In genomic region chr9:89532478-89532877, GRCh38 we compare ENCODE assay signal across 14 cellular contexts. TPM values are rescaled to one million over a fixed set of nuclear protein-coding genes. Genes with fewer than 3 reads are reported as not detected.
DNase-seq lines count a peak whose midpoint lies in the region; ATAC-seq, FAIRE-seq and TF ChIP-seq lines count a peak whose summit lies in the region.
"Had no signal": no experiment of that assay in that cellular context is flagged by ENCODE, and none has a peak within 500 bp of the region (broad histone marks: within the 10 kb centered on the region; RNA-seq: fewer than 3 reads in every experiment).

No MANE protein-coding gene starts in this region.

- no peaks in the 10 kb centered on the region for H4K20me1 ChIP-seq in HepG2 (ENCODE audit: insufficient read depth, low read length)

- ATAC-seq in activated T-cell treated with anti-CD3 and anti-CD28 coated beads, Interleukin-2, amount 50 U/mL, for 4 hours: peak; percentile 57
- ATAC-seq in HepG2 (peak; percentile 77), HG02885 (IDR thresholded peaks at IDR 0.05; ENCODE audit: poor library complexity, unreplicated experiment) (no peak), foreskin keratinocyte (no peak)
- ATAC-seq in stimulated activated effector memory CD8-positive, alpha-beta T cell treated with anti-CD3 and anti-CD28 coated beads, Interleukin-12 subunit alpha, Interleukin-12 subunit beta, amount 100 ng/mL, for 72 hours: peak; percentile 82

- no peak for TF ChIP-seq RAD21 in HepG2 (CRISPR knock-in tag; IDR thresholded peaks at IDR 0.05)

- H3K27me3 Mint-ChIP-seq in T-helper 2 cell treated with Interferon-gamma antibody and Interleukin-4, amounts not matched to agents 5 μg/mL and 100 μg/mL, for 36 hours (ENCODE audit: low read depth): no peaks in the 10 kb centered on the region
- no peaks in the 10 kb centered on the region for H3K27me3 Mint-ChIP-seq in activated T-cell treated with anti-CD3 and anti-CD28 coated beads, Interleukin-2, amount 50 U/mL, for 4 hours (ENCODE audit: low read depth)
- H3K27me3 Mint-ChIP-seq: progenitor cell of endocrine pancreas had no signal

- H3K27ac Mint-ChIP-seq in T-helper 2 cell treated with Interferon-gamma antibody and Interleukin-4, amounts not matched to agents 5 μg/mL and 100 μg/mL, for 36 hours: peak overlapping the region; percentile 71
- H3K27ac Mint-ChIP-seq in stimulated activated effector memory CD8-positive, alpha-beta T cell treated with anti-CD3 and anti-CD28 coated beads, Interleukin-12 subunit alpha, Interleukin-12 subunit beta, amount 100 ng/mL, for 72 hours: peak overlapping the region; percentile 89
- H3K27ac Mint-ChIP-seq: progenitor cell of endocrine pancreas had no signal

- peaks cover 0 to 9% of the 10 kb centered on the region in 2 experiments; a peak in 2 of 5 replicates for H3K27me3 ChIP-seq in HepG2 (ENCODE audit: control insufficient read depth in 1 of 2, insufficient read depth in 2 of 2, low read length in 2 of 2)
- peaks cover 5% of the 10 kb centered on the region for H3K27me3 ChIP-seq in foreskin keratinocyte
- H3K27me3 ChIP-seq: hepatocyte had no signal

- WGBS in HepG2 (ENCODE audit: low lambda C conversion rate): 0% methylated on average over 2 of the region's 4 CpGs

- H2AFZ ChIP-seq in HepG2 (ENCODE audit: low read length): no peak overlapping the region
- H2AFZ ChIP-seq: hepatocyte had no signal

- intact Hi-C loops in HepG2 (cut with micrococcal nuclease; ENCODE audit: unreplicated experiment): no loop called here

- H3K27ac ChIP-seq in HepG2 (ENCODE audit: extremely low read length, insufficient read depth, low read length): no peak overlapping the region
- H3K27ac ChIP-seq in foreskin keratinocyte: no peak overlapping the region
- H3K27ac ChIP-seq: hepatocyte, thoracic aorta had no signal

- H3K79me2 ChIP-seq in HepG2 (ENCODE audit: insufficient read depth, low read length): no peaks in the 10 kb centered on the region
- H3K79me2 ChIP-seq: hepatocyte had no signal

- POLR2A ChIA-PET in HepG2 (lab: Yijun Ruan, JAX): no interaction called here

- H3K9me3 ChIP-seq in HepG2 (ENCODE audit: low read length): no peaks in the 10 kb centered on the region
- H3K9me3 ChIP-seq: thoracic aorta had no signal

- peaks cover 90% of the 10 kb centered on the region for H3K4me1 Mint-ChIP-seq in T-helper 2 cell treated with Interferon-gamma antibody and Interleukin-4, amounts not matched to agents 5 μg/mL and 100 μg/mL, for 36 hours (ENCODE audit: low read depth)
- H3K4me1 Mint-ChIP-seq in activated T-cell treated with anti-CD3 and anti-CD28 coated beads, Interleukin-2, amount 50 U/mL, for 4 hours (ENCODE audit: low read depth): peaks cover 95% of the 10 kb centered on the region
- peaks cover 93% of the 10 kb centered on the region for H3K4me1 Mint-ChIP-seq in stimulated activated effector memory CD8-positive, alpha-beta T cell treated with anti-CD3 and anti-CD28 coated beads, Interleukin-12 subunit alpha, Interleukin-12 subunit beta, amount 100 ng/mL, for 72 hours

- TF ChIP-seq EP300 in HepG2 (IDR thresholded peaks at IDR 0.05; ENCODE audit: low read depth in 2 of 2, low read length in 2 of 2) (no peak), HepG2 (CRISPR knock-in tag; IDR thresholded peaks at IDR 0.05; ENCODE audit: borderline replicate concordance) (no peak)

- H3K9ac ChIP-seq in HepG2 (ENCODE audit: insufficient read depth, low read depth, low read length): no peak overlapping the region

- in situ Hi-C loops in HepG2 (cut with HindIII; ENCODE audit: extremely low pct_ligation_motif_present, low pct_unique_long_range_greater_than_20kb): no loop called here

- TF ChIP-seq POLR2A in HepG2 (IDR thresholded peaks at IDR 0.05; ENCODE audit: insufficient read depth in 1 of 2, low read depth in 2 of 2, low read length in 2 of 2): no peak

- no peaks in the 10 kb centered on the region for H3K36me3 ChIP-seq in HepG2 (replicated peaks in 1 of 2; ENCODE audit: control insufficient read depth in 1 of 2, insufficient read depth in 2 of 2, low read length in 2 of 2)
- H3K36me3 ChIP-seq: thoracic aorta had no signal

- H3K4me2 ChIP-seq in HepG2 (ENCODE audit: low read depth, low read length): no peak overlapping the region
- H3K4me2 ChIP-seq: hepatocyte had no signal

- no peak overlapping the region for H3K4me3 Mint-ChIP-seq in T-helper 2 cell treated with Interferon-gamma antibody and Interleukin-4, amounts not matched to agents 5 μg/mL and 100 μg/mL, for 36 hours
- no peak overlapping the region for H3K4me3 Mint-ChIP-seq in activated T-cell treated with anti-CD3 and anti-CD28 coated beads, Interleukin-2, amount 50 U/mL, for 4 hours
- no peak overlapping the region for H3K4me3 Mint-ChIP-seq in stimulated activated effector memory CD8-positive, alpha-beta T cell treated with anti-CD3 and anti-CD28 coated beads, Interleukin-12 subunit alpha, Interleukin-12 subunit beta, amount 100 ng/mL, for 72 hours

- no peak overlapping the region for H3K4me3 ChIP-seq in HepG2 (replicated peaks in 1 of 3; ENCODE audit: insufficient read depth in 1 of 3, low read depth in 2 of 3, low read length in 3 of 3)
- H3K4me3 ChIP-seq: hepatocyte, thoracic aorta had no signal

- BruUV-seq in HepG2 (replicated peaks; lab: Mats Ljungman, UMichigan): no TSS peak

- no peak for TF ChIP-seq CTCF in HepG2 (CRISPR knock-in tag; IDR thresholded peaks at IDR 0.05)
- no peak for TF ChIP-seq CTCF in foreskin keratinocyte (conservative IDR thresholded peaks at IDR 0.05)

- DNase-seq in T-helper 2 cell treated with Interferon-gamma antibody and Interleukin-4, amounts not matched to agents 5 μg/mL and 100 μg/mL, for 36 hours (ENCODE audit: low spot score): peak; percentile 51
- no peak for DNase-seq in T-helper 2 cell
- peak; percentile 52 for DNase-seq in activated T-cell treated with anti-CD3 and anti-CD28 coated beads, Interleukin-2, amount 50 U/mL, for 4 hours
- DNase-seq in HepG2 (ENCODE audit: low spot score): peak; percentile 27
- no peak for DNase-seq in stimulated activated effector memory CD8-positive, alpha-beta T cell treated with anti-CD3 and anti-CD28 coated beads, Interleukin-12 subunit alpha, Interleukin-12 subunit beta, amount 100 ng/mL, for 72 hours (ENCODE audit: low spot score in 2 of 2)
- DNase-seq in effector CD4-positive, alpha-beta T cell: no peak
- no peak for DNase-seq in foreskin keratinocyte
- DNase-seq: mammary epithelial cell had no signal

- no peak for FAIRE-seq in HepG2 (lab: Jason Lieb, UNC)
- FAIRE-seq: D721Med, endometrium had no signal

- peaks cover 5% of the 10 kb centered on the region for H3K36me3 Mint-ChIP-seq in T-helper 2 cell treated with Interferon-gamma antibody and Interleukin-4, amounts not matched to agents 5 μg/mL and 100 μg/mL, for 36 hours (ENCODE audit: low read depth)
- no peaks in the 10 kb centered on the region for H3K36me3 Mint-ChIP-seq in activated T-cell treated with anti-CD3 and anti-CD28 coated beads, Interleukin-2, amount 50 U/mL, for 4 hours (ENCODE audit: insufficient read depth)
- H3K36me3 Mint-ChIP-seq in stimulated activated effector memory CD8-positive, alpha-beta T cell treated with anti-CD3 and anti-CD28 coated beads, Interleukin-12 subunit alpha, Interleukin-12 subunit beta, amount 100 ng/mL, for 72 hours: no peaks in the 10 kb centered on the region

- CTCF ChIA-PET in HepG2 (lab: Yijun Ruan, JAX; ENCODE audit: low intra/inter-chr PET ratio, low total read pairs): no interaction called here

- peaks cover 8% of the 10 kb centered on the region for H3K9me3 Mint-ChIP-seq in T-helper 2 cell treated with Interferon-gamma antibody and Interleukin-4, amounts not matched to agents 5 μg/mL and 100 μg/mL, for 36 hours
- peaks cover 4% of the 10 kb centered on the region for H3K9me3 Mint-ChIP-seq in activated T-cell treated with anti-CD3 and anti-CD28 coated beads, Interleukin-2, amount 50 U/mL, for 4 hours
- no peaks in the 10 kb centered on the region for H3K9me3 Mint-ChIP-seq in stimulated activated effector memory CD8-positive, alpha-beta T cell treated with anti-CD3 and anti-CD28 coated beads, Interleukin-12 subunit alpha, Interleukin-12 subunit beta, amount 100 ng/mL, for 72 hours

- H3K4me1 ChIP-seq in HepG2 (ENCODE audit: insufficient read depth, low read length): peaks cover 45% of the 10 kb centered on the region
- H3K4me1 ChIP-seq in foreskin keratinocyte: no peaks in the 10 kb centered on the region

TF ChIP-seq in HepG2, 621 proteins besides CTCF, POLR2A, EP300 and RAD21 (continues in another document):
- TF ChIP-seq TCF7 (IDR thresholded peaks at IDR 0.05; ENCODE audit: low read depth): peak; percentile 22; the same call in 1 of the 2 replicates

RNA-seq across cellular contexts. Expression of gene SEMA4D, which starts 34.6 kb away (rescaled TPM):
- total RNA-seq in activated T-cell treated with anti-CD3 and anti-CD28 coated beads, Interleukin-2, amount 50 U/mL, for 4 hours: 100 to 1,000 TPM; 248 to 348 (median 344) TPM
- total RNA-seq in HepG2 (2016; rRNA removed; fragmentation: Illumina TruSeq; extraction: Trizol) (0.07 and 0.13 TPM in 2 replicates), foreskin keratinocyte (1.9 TPM in 2 replicates)
- total RNA-seq in HepG2 (2016; cell fraction: cytosol; rRNA removed; fragmentation: Illumina TruSeq; extraction: Trizol; ENCODE audit: low read depth): 0.26 TPM in 1 of 2 replicates, not detected in the other
- 0.10 and 0.13 TPM in 2 replicates for total RNA-seq in HepG2 (2016; cell fraction: insoluble cytoplasmic fraction; rRNA removed; fragmentation: Illumina TruSeq; extraction: Trizol)
- 0.07 and 0.28 TPM in 2 replicates for total RNA-seq in HepG2 (2016; cell fraction: membrane; rRNA removed; fragmentation: Illumina TruSeq; extraction: Trizol)
- total RNA-seq in HepG2 (2016; cell fraction: nucleus; rRNA removed; fragmentation: Illumina TruSeq; extraction: Trizol): 0.44 and 0.87 TPM in 2 replicates
- polyA plus RNA-seq in HepG2 (2011; rRNA removed) (0.16 and 0.17 TPM in 2 replicates), foreskin keratinocyte (0.68 and 0.69 TPM in 2 replicates)
- 0.12 and 0.23 TPM in 2 replicates for polyA plus RNA-seq in HepG2 (2011; cell fraction: cytosol; rRNA removed)
- 0.97 and 1.2 TPM in 2 replicates for polyA plus RNA-seq in HepG2 (2011; cell fraction: nucleus; rRNA removed)
- polyA plus RNA-seq in HepG2 (2012): 0.85 and 1.2 TPM in 2 replicates
- polyA plus RNA-seq in HepG2 (2016; cell fraction: cytosol; fragmentation: Illumina TruSeq; extraction: Trizol; ENCODE audit: low read depth): 0.08 TPM in 1 of 2 replicates, not detected in the other
- 0.10 and 0.16 TPM in 2 replicates for polyA plus RNA-seq in HepG2 (2016; cell fraction: insoluble cytoplasmic fraction; fragmentation: Illumina TruSeq; extraction: Trizol; ENCODE audit: low read depth)
- 0.08 and 0.11 TPM in 2 replicates for polyA plus RNA-seq in HepG2 (2016; cell fraction: membrane; fragmentation: Illumina TruSeq; extraction: Trizol; ENCODE audit: low read depth)
- 0.31 and 0.86 TPM in 2 replicates for polyA plus RNA-seq in HepG2 (2016; cell fraction: nucleus; fragmentation: Illumina TruSeq; extraction: Trizol; ENCODE audit: insufficient read depth, low read depth)
- 0.38 and 11.1 TPM in 2 replicates for polyA minus RNA-seq in HepG2 (2011; rRNA and poly(A)+ RNA removed; ENCODE audit: low replicate concordance)
- polyA minus RNA-seq in HepG2 (2011; cell fraction: cytosol; rRNA and poly(A)+ RNA removed): 2.1 TPM in 1 of 2 replicates, not detected in the other
- 0.26 and 0.87 TPM in 2 replicates for polyA minus RNA-seq in HepG2 (2011; cell fraction: nucleus; rRNA and poly(A)+ RNA removed)

Comparison
In these comparisons a context has a peak if more than half of its experiments do, and no peak if none do; other contexts are left out.
1. DNase-seq: peak in T-helper 2 cell treated with Interferon-gamma antibody and Interleukin-4, amounts not matched to agents 5 μg/mL and 100 μg/mL, for 36 hours (single experiment), activated T-cell treated with anti-CD3 and anti-CD28 coated beads, Interleukin-2, amount 50 U/mL, for 4 hours (single experiment) and HepG2 (single experiment); none in T-helper 2 cell (0 of 5), stimulated activated effector memory CD8-positive, alpha-beta T cell treated with anti-CD3 and anti-CD28 coated beads, Interleukin-12 subunit alpha, Interleukin-12 subunit beta, amount 100 ng/mL, for 72 hours (0 of 2), effector CD4-positive, alpha-beta T cell (single experiment) and foreskin keratinocyte (0 of 2).
2. ATAC-seq: peak in activated T-cell treated with anti-CD3 and anti-CD28 coated beads, Interleukin-2, amount 50 U/mL, for 4 hours (2 of 2), HepG2 (single experiment) and stimulated activated effector memory CD8-positive, alpha-beta T cell treated with anti-CD3 and anti-CD28 coated beads, Interleukin-12 subunit alpha, Interleukin-12 subunit beta, amount 100 ng/mL, for 72 hours (single experiment); none in HG02885 (single experiment) and foreskin keratinocyte (single experiment).
3. RNA of gene SEMA4D, which starts 34.6 kb away (total RNA-seq): 248 to 348 TPM in activated T-cell treated with anti-CD3 and anti-CD28 coated beads, Interleukin-2, amount 50 U/mL, for 4 hours; 1.9 TPM in foreskin keratinocyte and 0.07 to 0.87 TPM in HepG2; every median in the first group is over 10 times any median in the second.